In genomic region chr7:432256-432655, GRCh38 we compare ENCODE assay signal across 12 cellular contexts.
"Had no signal": no experiment of that assay in that cellular context is flagged by ENCODE, and none has a peak within 500 bp of the region (broad histone marks: within the 10 kb centered on the region; RNA-seq: fewer than 3 reads in every experiment).

No MANE protein-coding gene starts in this region.

- H3K9me3 ChIP-seq: heart left ventricle, ovary, right atrium auricular region, tibial artery had no signal

- ATAC-seq: naive thymus-derived CD8-positive, alpha-beta T cell; stimulated activated naive CD8-positive, alpha-beta T cell treated with anti-CD3 and anti-CD28 coated beads, Interleukin-15, Interleukin-2, amounts not matched to agents 100 U/mL and 50 U/mL, for 24 hours had no signal

- H3K27ac ChIP-seq: coronary artery, ovary, right atrium auricular region, tibial artery had no signal

- H3K4me2 ChIP-seq: smooth muscle cell had no signal

- H3K36me3 ChIP-seq: heart left ventricle, ovary, right atrium auricular region, tibial artery had no signal

- DNase-seq: effector CD4-positive, alpha-beta T cell; foreskin melanocyte; heart left ventricle; mammary epithelial cell; ovary; stimulated activated CD4-positive, alpha-beta T cell treated with anti-CD3 and anti-CD28 coated beads, Interleukin-2, amount 100 ng/mL, for 48 hours; stimulated activated naive CD8-positive, alpha-beta T cell treated with anti-CD3 and anti-CD28 coated beads, Interleukin-15, Interleukin-2, amounts not matched to agents 100 U/mL and 50 U/mL, for 24 hours; tibial artery had no signal

- H3K27me3 ChIP-seq: ovary, right atrium auricular region had no signal

- H3K4me3 ChIP-seq: coronary artery, heart left ventricle, ovary, right atrium auricular region, smooth muscle cell, tibial artery had no signal

- H3K4me1 ChIP-seq: heart left ventricle, right atrium auricular region had no signal
